Comparison of ENCODE assay signal across 1 cellular context in genomic region chr12:120249875-120250795, GRCh38.
TF ChIP-seq lines count a peak whose summit lies in the region.

No MANE protein-coding gene starts in this region.

TF ChIP-seq in GM12878, 131 proteins besides CTCF, POLR2A, EP300 and RAD21:
- no peak for TF ChIP-seq NRF1 (conservative IDR thresholded peaks at IDR 0.05; ENCODE audit: low read depth, low read length)
- TF ChIP-seq SRF (IDR thresholded peaks at IDR 0.05; ENCODE audit: low read depth in 2 of 2, low read length in 2 of 2) = no peak
- TF ChIP-seq E2F4 (IDR thresholded peaks at IDR 0.05; ENCODE audit: low read depth, low read length) = no peak
- TF ChIP-seq, protein P1, sequence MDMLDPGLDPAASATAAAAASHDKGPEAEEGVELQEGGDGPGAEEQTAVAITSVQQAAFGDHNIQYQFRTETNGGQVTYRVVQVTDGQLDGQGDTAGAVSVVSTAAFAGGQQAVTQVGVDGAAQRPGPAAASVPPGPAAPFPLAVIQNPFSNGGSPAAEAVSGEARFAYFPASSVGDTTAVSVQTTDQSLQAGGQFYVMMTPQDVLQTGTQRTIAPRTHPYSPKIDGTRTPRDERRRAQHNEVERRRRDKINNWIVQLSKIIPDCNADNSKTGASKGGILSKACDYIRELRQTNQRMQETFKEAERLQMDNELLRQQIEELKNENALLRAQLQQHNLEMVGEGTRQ (IDR thresholded peaks at IDR 0.05; ENCODE audit: borderline replicate concordance, low read depth, low read length) = no peak
- peak; percentile 47; the same call in 1 of the 2 replicates for TF ChIP-seq BCL11A (IDR thresholded peaks at IDR 0.05; ENCODE audit: low read depth, low read length)
- peak; percentile 32; the same call in 1 of the 2 replicates for TF ChIP-seq PAX5 (IDR thresholded peaks at IDR 0.05; ENCODE audit: borderline replicate concordance, low read depth, low read length)
- TF ChIP-seq, protein P2, sequence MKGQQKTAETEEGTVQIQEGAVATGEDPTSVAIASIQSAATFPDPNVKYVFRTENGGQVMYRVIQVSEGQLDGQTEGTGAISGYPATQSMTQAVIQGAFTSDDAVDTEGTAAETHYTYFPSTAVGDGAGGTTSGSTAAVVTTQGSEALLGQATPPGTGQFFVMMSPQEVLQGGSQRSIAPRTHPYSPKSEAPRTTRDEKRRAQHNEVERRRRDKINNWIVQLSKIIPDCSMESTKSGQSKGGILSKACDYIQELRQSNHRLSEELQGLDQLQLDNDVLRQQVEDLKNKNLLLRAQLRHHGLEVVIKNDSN (IDR thresholded peaks at IDR 0.05; ENCODE audit: borderline replicate concordance, extremely low read length, insufficient read depth, low read depth, low read length) = peak; percentile 14
- TF ChIP-seq NBN (IDR thresholded peaks at IDR 0.05) = 0 out of 2 replicates have a peak, but pooled peaks have one; percentile 14
- TF ChIP-seq NR2C2 (IDR thresholded peaks at IDR 0.05; ENCODE audit: borderline replicate concordance, control insufficient read depth, insufficient read length, low read depth) = no peak
- TF ChIP-seq, protein P3, sequence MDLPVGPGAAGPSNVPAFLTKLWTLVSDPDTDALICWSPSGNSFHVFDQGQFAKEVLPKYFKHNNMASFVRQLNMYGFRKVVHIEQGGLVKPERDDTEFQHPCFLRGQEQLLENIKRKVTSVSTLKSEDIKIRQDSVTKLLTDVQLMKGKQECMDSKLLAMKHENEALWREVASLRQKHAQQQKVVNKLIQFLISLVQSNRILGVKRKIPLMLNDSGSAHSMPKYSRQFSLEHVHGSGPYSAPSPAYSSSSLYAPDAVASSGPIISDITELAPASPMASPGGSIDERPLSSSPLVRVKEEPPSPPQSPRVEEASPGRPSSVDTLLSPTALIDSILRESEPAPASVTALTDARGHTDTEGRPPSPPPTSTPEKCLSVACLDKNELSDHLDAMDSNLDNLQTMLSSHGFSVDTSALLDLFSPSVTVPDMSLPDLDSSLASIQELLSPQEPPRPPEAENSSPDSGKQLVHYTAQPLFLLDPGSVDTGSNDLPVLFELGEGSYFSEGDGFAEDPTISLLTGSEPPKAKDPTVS (IDR thresholded peaks at IDR 0.05; ENCODE audit: low read depth, low read length) = no peak
- TF ChIP-seq SMARCA5 (IDR thresholded peaks at IDR 0.05) = no peak
- peak; percentile 81 for TF ChIP-seq RUNX3 (IDR thresholded peaks at IDR 0.05; ENCODE audit: low read length)
- TF ChIP-seq, protein P4, sequence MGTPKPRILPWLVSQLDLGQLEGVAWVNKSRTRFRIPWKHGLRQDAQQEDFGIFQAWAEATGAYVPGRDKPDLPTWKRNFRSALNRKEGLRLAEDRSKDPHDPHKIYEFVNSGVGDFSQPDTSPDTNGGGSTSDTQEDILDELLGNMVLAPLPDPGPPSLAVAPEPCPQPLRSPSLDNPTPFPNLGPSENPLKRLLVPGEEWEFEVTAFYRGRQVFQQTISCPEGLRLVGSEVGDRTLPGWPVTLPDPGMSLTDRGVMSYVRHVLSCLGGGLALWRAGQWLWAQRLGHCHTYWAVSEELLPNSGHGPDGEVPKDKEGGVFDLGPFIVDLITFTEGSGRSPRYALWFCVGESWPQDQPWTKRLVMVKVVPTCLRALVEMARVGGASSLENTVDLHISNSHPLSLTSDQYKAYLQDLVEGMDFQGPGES (IDR thresholded peaks at IDR 0.05) = no peak
- no peak for TF ChIP-seq ZZZ3 (IDR thresholded peaks at IDR 0.05; ENCODE audit: control insufficient read depth, insufficient read length, low read depth)
- no peak for TF ChIP-seq ZNF217 (IDR thresholded peaks at IDR 0.05)
- TF ChIP-seq CHD4 (IDR thresholded peaks at IDR 0.05) = no peak
- TF ChIP-seq SPI1 (IDR thresholded peaks at IDR 0.05; ENCODE audit: borderline replicate concordance, insufficient read depth, low read depth, low read length) = peak; percentile 79; the same call in 1 of the 2 replicates
- no peak for TF ChIP-seq RELA (IDR thresholded peaks at IDR 0.05; ENCODE audit: borderline replicate concordance, partially characterized antibody)
- TF ChIP-seq MEF2B (IDR thresholded peaks at IDR 0.05; ENCODE audit: partially characterized antibody, poor library complexity, severe bottlenecking) = peak; percentile 56
- TF ChIP-seq HDGF (IDR thresholded peaks at IDR 0.05) = no peak
- TF ChIP-seq, protein P5, sequence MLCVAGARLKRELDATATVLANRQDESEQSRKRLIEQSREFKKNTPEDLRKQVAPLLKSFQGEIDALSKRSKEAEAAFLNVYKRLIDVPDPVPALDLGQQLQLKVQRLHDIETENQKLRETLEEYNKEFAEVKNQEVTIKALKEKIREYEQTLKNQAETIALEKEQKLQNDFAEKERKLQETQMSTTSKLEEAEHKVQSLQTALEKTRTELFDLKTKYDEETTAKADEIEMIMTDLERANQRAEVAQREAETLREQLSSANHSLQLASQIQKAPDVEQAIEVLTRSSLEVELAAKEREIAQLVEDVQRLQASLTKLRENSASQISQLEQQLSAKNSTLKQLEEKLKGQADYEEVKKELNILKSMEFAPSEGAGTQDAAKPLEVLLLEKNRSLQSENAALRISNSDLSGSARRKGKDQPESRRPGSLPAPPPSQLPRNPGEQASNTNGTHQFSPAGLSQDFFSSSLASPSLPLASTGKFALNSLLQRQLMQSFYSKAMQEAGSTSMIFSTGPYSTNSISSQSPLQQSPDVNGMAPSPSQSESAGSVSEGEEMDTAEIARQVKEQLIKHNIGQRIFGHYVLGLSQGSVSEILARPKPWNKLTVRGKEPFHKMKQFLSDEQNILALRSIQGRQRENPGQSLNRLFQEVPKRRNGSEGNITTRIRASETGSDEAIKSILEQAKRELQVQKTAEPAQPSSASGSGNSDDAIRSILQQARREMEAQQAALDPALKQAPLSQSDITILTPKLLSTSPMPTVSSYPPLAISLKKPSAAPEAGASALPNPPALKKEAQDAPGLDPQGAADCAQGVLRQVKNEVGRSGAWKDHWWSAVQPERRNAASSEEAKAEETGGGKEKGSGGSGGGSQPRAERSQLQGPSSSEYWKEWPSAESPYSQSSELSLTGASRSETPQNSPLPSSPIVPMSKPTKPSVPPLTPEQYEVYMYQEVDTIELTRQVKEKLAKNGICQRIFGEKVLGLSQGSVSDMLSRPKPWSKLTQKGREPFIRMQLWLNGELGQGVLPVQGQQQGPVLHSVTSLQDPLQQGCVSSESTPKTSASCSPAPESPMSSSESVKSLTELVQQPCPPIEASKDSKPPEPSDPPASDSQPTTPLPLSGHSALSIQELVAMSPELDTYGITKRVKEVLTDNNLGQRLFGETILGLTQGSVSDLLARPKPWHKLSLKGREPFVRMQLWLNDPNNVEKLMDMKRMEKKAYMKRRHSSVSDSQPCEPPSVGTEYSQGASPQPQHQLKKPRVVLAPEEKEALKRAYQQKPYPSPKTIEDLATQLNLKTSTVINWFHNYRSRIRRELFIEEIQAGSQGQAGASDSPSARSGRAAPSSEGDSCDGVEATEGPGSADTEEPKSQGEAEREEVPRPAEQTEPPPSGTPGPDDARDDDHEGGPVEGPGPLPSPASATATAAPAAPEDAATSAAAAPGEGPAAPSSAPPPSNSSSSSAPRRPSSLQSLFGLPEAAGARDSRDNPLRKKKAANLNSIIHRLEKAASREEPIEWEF (IDR thresholded peaks at IDR 0.05; ENCODE audit: insufficient replicate concordance, low read depth, low read length) = no peak
- no peak for TF ChIP-seq SIX5 (IDR thresholded peaks at IDR 0.05; ENCODE audit: low read depth, low read length, severe bottlenecking)
- no peak for TF ChIP-seq TCF7 (IDR thresholded peaks at IDR 0.05; ENCODE audit: borderline replicate concordance)
- TF ChIP-seq, protein P6, sequence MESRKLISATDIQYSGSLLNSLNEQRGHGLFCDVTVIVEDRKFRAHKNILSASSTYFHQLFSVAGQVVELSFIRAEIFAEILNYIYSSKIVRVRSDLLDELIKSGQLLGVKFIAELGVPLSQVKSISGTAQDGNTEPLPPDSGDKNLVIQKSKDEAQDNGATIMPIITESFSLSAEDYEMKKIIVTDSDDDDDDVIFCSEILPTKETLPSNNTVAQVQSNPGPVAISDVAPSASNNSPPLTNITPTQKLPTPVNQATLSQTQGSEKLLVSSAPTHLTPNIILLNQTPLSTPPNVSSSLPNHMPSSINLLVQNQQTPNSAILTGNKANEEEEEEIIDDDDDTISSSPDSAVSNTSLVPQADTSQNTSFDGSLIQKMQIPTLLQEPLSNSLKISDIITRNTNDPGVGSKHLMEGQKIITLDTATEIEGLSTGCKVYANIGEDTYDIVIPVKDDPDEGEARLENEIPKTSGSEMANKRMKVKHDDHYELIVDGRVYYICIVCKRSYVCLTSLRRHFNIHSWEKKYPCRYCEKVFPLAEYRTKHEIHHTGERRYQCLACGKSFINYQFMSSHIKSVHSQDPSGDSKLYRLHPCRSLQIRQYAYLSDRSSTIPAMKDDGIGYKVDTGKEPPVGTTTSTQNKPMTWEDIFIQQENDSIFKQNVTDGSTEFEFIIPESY (IDR thresholded peaks at IDR 0.05) = no peak
- TF ChIP-seq KLF5 (IDR thresholded peaks at IDR 0.05; ENCODE audit: partially characterized antibody) = no peak
- TF ChIP-seq MTA2 (IDR thresholded peaks at IDR 0.05; ENCODE audit: low read depth) = peak; percentile 53; the same call in 1 of the 2 replicates
